Comparison of ENCODE assay signal across 38 cellular contexts in the genomic region with DNA sequence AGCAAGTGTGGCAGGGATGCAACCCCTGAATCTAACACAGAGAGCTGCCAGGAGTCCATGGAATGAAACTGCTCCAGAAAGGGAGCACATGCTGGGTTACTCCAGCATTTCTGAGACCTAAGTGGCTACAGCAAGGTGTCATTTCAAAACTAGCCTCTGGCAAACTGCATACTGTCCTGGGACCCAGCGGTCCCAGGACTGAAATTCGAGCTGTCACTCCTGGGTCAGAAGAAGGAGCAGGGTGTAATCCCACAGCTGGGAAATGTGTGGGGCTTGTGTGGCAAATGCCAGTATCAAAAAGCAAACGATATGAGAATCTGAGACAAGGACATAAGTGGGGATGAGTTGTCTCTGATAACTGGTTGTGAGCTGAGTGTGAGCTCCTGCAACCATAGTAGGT.
"Had no signal": no experiment of that assay in that cellular context is flagged by ENCODE, and none has a peak within 500 bp of the region (broad histone marks: within the 10 kb centered on the region; RNA-seq: fewer than 3 reads in every experiment).

No MANE protein-coding gene starts in this region.

- ATAC-seq: activated naive CD4-positive, alpha-beta T cell treated with anti-CD3 and anti-CD28 coated beads, Interleukin-2, amount 50 U/mL, for 72 hours; activated naive CD8-positive, alpha-beta T cell treated with anti-CD3 and anti-CD28 coated beads, Interleukin-2, amount 50 U/mL, for 24 hours; activated T-cell treated with anti-CD3 and anti-CD28 coated beads, Interleukin-2, amount 50 U/mL, for 4 hours; activated T-cell treated with anti-CD3 and anti-CD28 coated beads, Interleukin-2, amount 50 U/mL, for 72 hours; activated T-helper 17 cell treated with anti-CD3 and anti-CD28 coated beads, Interleukin-2, amount 50 U/mL, for 72 hours; body of pancreas had no signal

- H3K4me1 ChIP-seq: adrenal gland, ascending aorta, body of pancreas, breast epithelium had no signal

- H3K27me3 ChIP-seq: adrenal gland, ascending aorta, body of pancreas, brain microvascular endothelial cell, breast epithelium, cardiac muscle cell had no signal

- H3K27ac Mint-ChIP-seq: activated naive CD4-positive, alpha-beta T cell treated with anti-CD3 and anti-CD28 coated beads for 36 hours; activated naive CD4-positive, alpha-beta T cell treated with anti-CD3 and anti-CD28 coated beads, Interleukin-2, amount 10 ng/mL, durations not matched to agents 7 days and 5 days; activated naive CD4-positive, alpha-beta T cell treated with anti-CD3 and anti-CD28 coated beads, Interleukin-2, amount 50 U/mL, for 24 hours; activated naive CD4-positive, alpha-beta T cell treated with anti-CD3 and anti-CD28 coated beads, Interleukin-2, amount 50 U/mL, for 72 hours; activated naive CD8-positive, alpha-beta T cell; activated naive CD8-positive, alpha-beta T cell treated with anti-CD3 and anti-CD28 coated beads for 36 hours; activated naive CD8-positive, alpha-beta T cell treated with anti-CD3 and anti-CD28 coated beads, Interleukin-2, amount 10 ng/mL, durations not matched to agents 7 days and 5 days; activated naive CD8-positive, alpha-beta T cell treated with anti-CD3 and anti-CD28 coated beads, Interleukin-2, amount 50 U/mL, for 24 hours; activated T-cell treated with anti-CD3 and anti-CD28 coated beads, Interleukin-2, amount 50 U/mL, for 24 hours; activated T-cell treated with anti-CD3 and anti-CD28 coated beads, Interleukin-2, amount 50 U/mL, for 72 hours; activated T-helper 1 cell treated with anti-CD3 and anti-CD28 coated beads, Interleukin-12 subunit alpha, Interleukin-12 subunit beta, Interleukin-2, Interleukin-4 antibody, amounts not matched to agents 30 ng/mL and 10 ng/mL and 1 ng/mL, durations not matched to agents 14 hours and 24 hours and 36 hours; activated T-helper 17 cell treated with anti-CD3 and anti-CD28 coated beads, Interleukin-2, amount 50 U/mL, for 72 hours; activated T-helper 2 cell treated with anti-CD3 and anti-CD28 coated beads, Interferon-gamma antibody, Interleukin-2, Interleukin-4, amounts not matched to agents 10 μg/mL and 5 μg/mL and 100 μg/mL, durations not matched to agents 14 hours and 24 hours and 36 hours; brain had no signal

- H3K27ac ChIP-seq: adrenal gland, ascending aorta, body of pancreas, brain microvascular endothelial cell, breast epithelium, cardiac muscle cell had no signal

- H3K4me3 ChIP-seq: adrenal gland, ascending aorta, body of pancreas, breast epithelium, cardiac muscle cell had no signal

- H3K4me1 Mint-ChIP-seq: activated naive CD4-positive, alpha-beta T cell treated with anti-CD3 and anti-CD28 coated beads, Interleukin-2, amount 10 ng/mL, durations not matched to agents 7 days and 5 days; activated naive CD4-positive, alpha-beta T cell treated with anti-CD3 and anti-CD28 coated beads, Interleukin-2, amount 50 U/mL, for 24 hours; activated naive CD8-positive, alpha-beta T cell treated with anti-CD3 and anti-CD28 coated beads for 36 hours; activated naive CD8-positive, alpha-beta T cell treated with anti-CD3 and anti-CD28 coated beads, Interleukin-2, amount 10 ng/mL, durations not matched to agents 7 days and 5 days; activated naive CD8-positive, alpha-beta T cell treated with anti-CD3 and anti-CD28 coated beads, Interleukin-2, amount 50 U/mL, for 24 hours; activated T-helper 17 cell treated with anti-CD3 and anti-CD28 coated beads, Interleukin-2, amount 50 U/mL, for 72 hours; brain; central memory CD8-positive, alpha-beta T cell had no signal

- DNase-seq: activated effector memory CD4-positive, alpha-beta T cell treated with anti-CD3 and anti-CD28 coated beads, Interleukin-2, amount 50 U/mL, for 16 hours; activated effector memory CD4-positive, alpha-beta T cell treated with Interleukin-2 at 50 U/mL for 16 hours; activated gamma-delta T cell; activated gamma-delta T cell treated with Interleukin-2 at 50 U/mL for 16 hours; activated naive CD4-positive, alpha-beta T cell; activated naive CD4-positive, alpha-beta T cell treated with anti-CD3 and anti-CD28 coated beads for 36 hours; activated naive CD4-positive, alpha-beta T cell treated with anti-CD3 and anti-CD28 coated beads, Interleukin-2, amount 10 ng/mL, durations not matched to agents 7 days and 5 days; activated naive CD4-positive, alpha-beta T cell treated with anti-CD3 and anti-CD28 coated beads, Interleukin-2, amount 50 U/mL, for 16 hours; activated naive CD4-positive, alpha-beta T cell treated with Interleukin-2 at 50 U/mL for 16 hours; activated naive CD8-positive, alpha-beta T cell treated with anti-CD3 and anti-CD28 coated beads for 36 hours; activated naive CD8-positive, alpha-beta T cell treated with anti-CD3 and anti-CD28 coated beads, Interleukin-2, amount 10 ng/mL, durations not matched to agents 7 days and 5 days; activated naive CD8-positive, alpha-beta T cell treated with anti-CD3 and anti-CD28 coated beads, Interleukin-2, amount 50 U/mL, for 24 hours; activated T-cell treated with anti-CD3 and anti-CD28 coated beads, Interleukin-2, amount 50 U/mL, for 1 hour; activated T-cell treated with anti-CD3 and anti-CD28 coated beads, Interleukin-2, amount 50 U/mL, for 24 hours; activated T-cell treated with anti-CD3 and anti-CD28 coated beads, Interleukin-2, amount 50 U/mL, for 4 hours; activated T-cell treated with anti-CD3 and anti-CD28 coated beads, Interleukin-2, amount 50 U/mL, for 48 hours; activated T-cell treated with anti-CD3 and anti-CD28 coated beads, Interleukin-2, amount 50 U/mL, for 72 hours; adrenal gland; amniotic stem cell; amygdala; anterior cingulate cortex; aorta; body of pancreas; brain microvascular endothelial cell; caudate nucleus; central memory CD4-positive, alpha-beta T cell; cerebellar nuclear complex had no signal

- H3K36me3 ChIP-seq: adrenal gland, ascending aorta, brain microvascular endothelial cell, breast epithelium, cardiac muscle cell had no signal

- H3K4me3 Mint-ChIP-seq: activated naive CD4-positive, alpha-beta T cell treated with anti-CD3 and anti-CD28 coated beads for 36 hours; activated naive CD4-positive, alpha-beta T cell treated with anti-CD3 and anti-CD28 coated beads, Interleukin-2, amount 10 ng/mL, durations not matched to agents 7 days and 5 days; activated naive CD4-positive, alpha-beta T cell treated with anti-CD3 and anti-CD28 coated beads, Interleukin-2, amount 50 U/mL, for 24 hours; activated naive CD8-positive, alpha-beta T cell; activated naive CD8-positive, alpha-beta T cell treated with anti-CD3 and anti-CD28 coated beads for 36 hours; activated naive CD8-positive, alpha-beta T cell treated with anti-CD3 and anti-CD28 coated beads, Interleukin-2, amount 10 ng/mL, durations not matched to agents 7 days and 5 days; activated naive CD8-positive, alpha-beta T cell treated with anti-CD3 and anti-CD28 coated beads, Interleukin-2, amount 50 U/mL, for 24 hours; activated T-cell treated with anti-CD3 and anti-CD28 coated beads, Interleukin-2, amount 50 U/mL, for 24 hours; activated T-cell treated with anti-CD3 and anti-CD28 coated beads, Interleukin-2, amount 50 U/mL, for 4 hours; activated T-cell treated with anti-CD3 and anti-CD28 coated beads, Interleukin-2, amount 50 U/mL, for 72 hours; activated T-helper 1 cell treated with anti-CD3 and anti-CD28 coated beads, Interleukin-12 subunit alpha, Interleukin-12 subunit beta, Interleukin-2, Interleukin-4 antibody, amounts not matched to agents 30 ng/mL and 10 ng/mL and 1 ng/mL, durations not matched to agents 14 hours and 24 hours and 36 hours; activated T-helper 17 cell treated with anti-CD3 and anti-CD28 coated beads, Interleukin-2, amount 50 U/mL, for 72 hours; brain; central memory CD8-positive, alpha-beta T cell had no signal

- H3K27me3 Mint-ChIP-seq: activated naive CD4-positive, alpha-beta T cell treated with anti-CD3 and anti-CD28 coated beads, Interleukin-2, amount 10 ng/mL, durations not matched to agents 7 days and 5 days; activated naive CD4-positive, alpha-beta T cell treated with anti-CD3 and anti-CD28 coated beads, Interleukin-2, amount 50 U/mL, for 24 hours; activated naive CD8-positive, alpha-beta T cell; activated naive CD8-positive, alpha-beta T cell treated with anti-CD3 and anti-CD28 coated beads for 36 hours; activated naive CD8-positive, alpha-beta T cell treated with anti-CD3 and anti-CD28 coated beads, Interleukin-2, amount 50 U/mL, for 24 hours; activated T-cell treated with anti-CD3 and anti-CD28 coated beads, Interleukin-2, amount 50 U/mL, for 24 hours; activated T-helper 17 cell treated with anti-CD3 and anti-CD28 coated beads, Interleukin-2, amount 50 U/mL, for 72 hours; brain had no signal
